Comparison of ENCODE assay signal across 20 cellular contexts in genomic region chr11:111566324-111566723, GRCh38. TPM values are rescaled to one million over a fixed set of nuclear protein-coding genes. Genes with fewer than 3 reads are reported as not detected.
"Had no signal": no experiment of that assay in that cellular context is flagged by ENCODE, and none has a peak within 500 bp of the region (broad histone marks: within the 10 kb centered on the region; RNA-seq: fewer than 3 reads in every experiment).

No MANE protein-coding gene starts in this region.

- H3K27me3 ChIP-seq: brain microvascular endothelial cell, heart left ventricle, thyroid gland, uterus had no signal

- H3K4me3 ChIP-seq: heart left ventricle, thyroid gland, uterus had no signal

- H3K36me3 ChIP-seq: brain microvascular endothelial cell, heart left ventricle, thyroid gland, uterus had no signal

- H3K79me2 ChIP-seq: parathyroid adenoma had no signal

- ATAC-seq: activated T-helper 17 cell treated with anti-CD3 and anti-CD28 coated beads, Interleukin-2, amount 50 U/mL, for 72 hours; heart left ventricle; stimulated activated effector memory CD8-positive, alpha-beta T cell treated with anti-CD3 and anti-CD28 coated beads, Interleukin-12 subunit alpha, Interleukin-12 subunit beta, amount 100 ng/mL, for 72 hours had no signal

- H3K4me1 ChIP-seq: parathyroid adenoma, uterus had no signal

- H3K4me1 Mint-ChIP-seq: activated T-helper 17 cell treated with anti-CD3 and anti-CD28 coated beads, Interleukin-2, amount 50 U/mL, for 72 hours; immature natural killer cell; stimulated activated effector memory CD8-positive, alpha-beta T cell treated with anti-CD3 and anti-CD28 coated beads, Interleukin-12 subunit alpha, Interleukin-12 subunit beta, amount 100 ng/mL, for 72 hours had no signal

- H3K36me3 Mint-ChIP-seq: immature natural killer cell; stimulated activated effector memory CD8-positive, alpha-beta T cell treated with anti-CD3 and anti-CD28 coated beads, Interleukin-12 subunit alpha, Interleukin-12 subunit beta, amount 100 ng/mL, for 72 hours had no signal

- H3K4me3 Mint-ChIP-seq: activated T-helper 17 cell treated with anti-CD3 and anti-CD28 coated beads, Interleukin-2, amount 50 U/mL, for 72 hours; dendritic cell treated with granulocyte-macrophage colony-stimulating factor and Interleukin-4, amounts not matched to agents 40 ng/mL and 50 ng/mL, for 4 days; immature natural killer cell; stimulated activated effector memory CD8-positive, alpha-beta T cell treated with anti-CD3 and anti-CD28 coated beads, Interleukin-12 subunit alpha, Interleukin-12 subunit beta, amount 100 ng/mL, for 72 hours had no signal

- H3K27ac ChIP-seq: brain microvascular endothelial cell, heart left ventricle, parathyroid adenoma, thyroid gland, uterus had no signal

- DNase-seq: activated CD4-positive, alpha-beta T cell treated with anti-CD3 and anti-CD28 coated beads, Interleukin-2, amount 50 U/mL, for 48 hours; activated naive CD4-positive, alpha-beta T cell treated with Interleukin-2 at 50 U/mL for 16 hours; anterior cingulate cortex; brain microvascular endothelial cell; cerebellar nuclear complex; effector memory CD4-positive, alpha-beta T cell; heart left ventricle; immature natural killer cell; midbrain; T1000; thyroid gland; uterus had no signal

- H3K9me3 ChIP-seq: heart left ventricle, thyroid gland, uterus had no signal

- H2AFZ ChIP-seq: parathyroid adenoma had no signal

- H3K9me3 Mint-ChIP-seq: activated T-helper 17 cell treated with anti-CD3 and anti-CD28 coated beads, Interleukin-2, amount 50 U/mL, for 72 hours; dendritic cell treated with granulocyte-macrophage colony-stimulating factor and Interleukin-4, amounts not matched to agents 40 ng/mL and 50 ng/mL, for 4 days; immature natural killer cell; stimulated activated effector memory CD8-positive, alpha-beta T cell treated with anti-CD3 and anti-CD28 coated beads, Interleukin-12 subunit alpha, Interleukin-12 subunit beta, amount 100 ng/mL, for 72 hours had no signal

- H3K9ac ChIP-seq: parathyroid adenoma had no signal

- H3K27ac Mint-ChIP-seq: activated T-helper 17 cell treated with anti-CD3 and anti-CD28 coated beads, Interleukin-2, amount 50 U/mL, for 72 hours; dendritic cell treated with granulocyte-macrophage colony-stimulating factor and Interleukin-4, amounts not matched to agents 40 ng/mL and 50 ng/mL, for 4 days; immature natural killer cell; stimulated activated effector memory CD8-positive, alpha-beta T cell treated with anti-CD3 and anti-CD28 coated beads, Interleukin-12 subunit alpha, Interleukin-12 subunit beta, amount 100 ng/mL, for 72 hours had no signal

RNA-seq across cellular contexts. Expression of gene HOATZ, which starts 51.7 kb away (rescaled TPM):
- total RNA-seq: activated T-helper 17 cell treated with anti-CD3 and anti-CD28 coated beads, Interleukin-2, amount 50 U/mL, for 72 hours; fibroblast of lung; frontal cortex; heart left ventricle; lower leg skin; renal cortical epithelial cell; thyroid gland had no signal
- polyA plus RNA-seq: fibroblast of lung, heart left ventricle, immature natural killer cell had no signal

RNA-seq across cellular contexts. Expression of gene BTG4, which starts 54.1 kb away (rescaled TPM):
- total RNA-seq: activated T-helper 17 cell treated with anti-CD3 and anti-CD28 coated beads, Interleukin-2, amount 50 U/mL, for 72 hours; frontal cortex; heart left ventricle; lower leg skin; renal cortical epithelial cell; thyroid gland; uterus had no signal
- polyA plus RNA-seq: heart left ventricle, immature natural killer cell had no signal
